In the genomic region with DNA sequence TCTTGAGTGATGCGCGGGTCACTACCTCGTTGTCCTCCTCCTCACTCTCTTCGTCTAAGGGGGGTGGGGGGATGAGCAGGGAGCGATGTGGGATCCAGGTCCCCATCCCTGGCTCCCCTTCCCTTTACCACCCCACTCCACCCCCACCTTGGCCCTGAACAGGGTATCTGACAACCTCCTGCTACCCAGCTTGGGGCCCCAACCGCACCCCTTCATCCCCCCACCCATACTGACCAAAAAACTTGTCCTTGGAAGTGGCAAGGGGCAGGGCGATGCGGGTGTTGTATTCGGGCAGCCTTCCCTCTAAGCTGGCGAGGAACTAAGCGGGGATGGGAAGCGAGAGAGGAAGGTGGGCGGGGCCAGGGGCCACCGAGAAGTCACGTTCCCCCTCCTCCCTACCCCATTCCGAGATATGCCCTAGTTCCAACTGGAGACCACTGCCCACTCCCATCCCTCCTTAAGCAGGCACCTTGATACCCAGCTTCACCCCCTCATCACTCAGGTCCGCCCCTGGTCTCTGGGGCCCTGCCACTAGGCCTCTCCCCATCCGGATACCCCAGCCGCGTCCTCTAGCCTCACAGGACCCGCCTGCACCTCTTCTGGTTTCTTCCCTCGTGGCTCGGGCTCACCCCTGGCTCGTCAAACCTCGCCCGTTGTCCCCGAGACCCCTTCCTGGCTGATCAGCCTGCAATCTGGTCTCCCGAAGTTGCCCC, we compare ENCODE assay signal across 7 cellular contexts. TPM values are rescaled to one million over a fixed set of nuclear protein-coding genes. Genes with fewer than 3 reads are reported as not detected.
DNase-seq lines count a peak whose midpoint lies in the region; ATAC-seq and TF ChIP-seq lines count a peak whose summit lies in the region.
"Had no signal": no experiment of that assay in that cellular context is flagged by ENCODE, and none has a peak within 500 bp of the region (broad histone marks: within the 10 kb centered on the region; RNA-seq: fewer than 3 reads in every experiment).

No MANE protein-coding gene starts in this region.

- H3K9me3 ChIP-seq in iPS-15b (ENCODE audit: control insufficient read depth, insufficient read depth, low read length) = no peaks in the 10 kb centered on the region
- no peaks in the 10 kb centered on the region for H3K9me3 ChIP-seq in upper lobe of right lung

- no peaks in the 10 kb centered on the region for H3K36me3 Mint-ChIP-seq in activated T-cell treated with anti-CD3 and anti-CD28 coated beads, Interleukin-2, amount 50 U/mL, for 4 hours (ENCODE audit: insufficient read depth)

- DNase-seq in activated T-cell treated with anti-CD3 and anti-CD28 coated beads, Interleukin-2, amount 50 U/mL, for 4 hours = no peak
- DNase-seq in activated T-cell treated with anti-CD3 and anti-CD28 coated beads, Interleukin-2, amount 50 U/mL, for 1 hour = no peak
- DNase-seq in upper lobe of right lung (no peak), SKM-1 (lab: John Stamatoyannopoulos, UW; ENCODE audit: unreplicated experiment) (no peak)
- DNase-seq: MG63 had no signal

- ATAC-seq in activated T-cell treated with anti-CD3 and anti-CD28 coated beads, Interleukin-2, amount 50 U/mL, for 4 hours = no peak
- ATAC-seq in upper lobe of right lung (no peak), GM19463 (IDR thresholded peaks at IDR 0.05; ENCODE audit: unreplicated experiment) (no peak)

- H3K27me3 ChIP-seq in iPS-15b (ENCODE audit: control insufficient read depth, insufficient read depth, low read length) (peaks cover 22% of the 10 kb centered on the region), upper lobe of right lung (peaks cover 27% of the 10 kb centered on the region)

- no peak for TF ChIP-seq CTCF in upper lobe of right lung (IDR thresholded peaks at IDR 0.05)

- peak overlapping the region; percentile 60 for H3K9ac ChIP-seq in iPS-15b (ENCODE audit: low read depth, low read length)

- H3K36me3 ChIP-seq in iPS-15b (ENCODE audit: control insufficient read depth, insufficient read depth, low read length) = no peaks in the 10 kb centered on the region
- no peaks in the 10 kb centered on the region for H3K36me3 ChIP-seq in upper lobe of right lung
- H3K36me3 ChIP-seq: MG63 had no signal

- peaks cover 43% of the 10 kb centered on the region for H3K4me1 Mint-ChIP-seq in activated T-cell treated with anti-CD3 and anti-CD28 coated beads, Interleukin-2, amount 50 U/mL, for 4 hours (ENCODE audit: low read depth)

- H3K27ac ChIP-seq in upper lobe of right lung = peak overlapping the region; percentile 11

- no peaks in the 10 kb centered on the region for H3K9me3 Mint-ChIP-seq in activated T-cell treated with anti-CD3 and anti-CD28 coated beads, Interleukin-2, amount 50 U/mL, for 4 hours

- intact Hi-C loops in upper lobe of right lung (cut with DNase I) = no loop called here

- H3K27me3 Mint-ChIP-seq in activated T-cell treated with anti-CD3 and anti-CD28 coated beads, Interleukin-2, amount 50 U/mL, for 4 hours (ENCODE audit: low read depth) = peaks cover 64% of the 10 kb centered on the region

- H3K4me3 ChIP-seq in iPS-15b (ENCODE audit: low read depth, low read length) = peak overlapping the region; percentile 72
- peak overlapping the region; percentile 36 for H3K4me3 ChIP-seq in upper lobe of right lung
- H3K4me3 ChIP-seq: MG63 had no signal

- peaks cover 4% of the 10 kb centered on the region for H3K4me1 ChIP-seq in iPS-15b (ENCODE audit: control insufficient read depth, insufficient read depth, low read length)
- H3K4me1 ChIP-seq in upper lobe of right lung = peaks cover 33% of the 10 kb centered on the region

- peak overlapping the region; percentile 58 for H3K4me3 Mint-ChIP-seq in activated T-cell treated with anti-CD3 and anti-CD28 coated beads, Interleukin-2, amount 50 U/mL, for 4 hours

RNA-seq across cellular contexts. Expression of a gene that starts 1.9 kb away (rescaled TPM):
- under 1 TPM in 2 of 3 donors, not detected in 1; 0.29 to 0.51 TPM for total RNA-seq in activated T-cell treated with anti-CD3 and anti-CD28 coated beads, Interleukin-2, amount 50 U/mL, for 4 hours
- total RNA-seq in upper lobe of right lung = 54.6 TPM

RNA-seq across cellular contexts. Expression of a gene that starts 13.9 kb away (rescaled TPM):
- total RNA-seq in activated T-cell treated with anti-CD3 and anti-CD28 coated beads, Interleukin-2, amount 50 U/mL, for 4 hours = under 1 TPM in 1 of 3 donors, not detected in 2; 0.11 TPM
- total RNA-seq in upper lobe of right lung = 0.49 TPM

RNA-seq across cellular contexts. Expression of a gene that starts 14.4 kb away (rescaled TPM):
- total RNA-seq in activated T-cell treated with anti-CD3 and anti-CD28 coated beads, Interleukin-2, amount 50 U/mL, for 4 hours = 100 to 1,000 TPM; 273 to 327 (median 319) TPM
- 293 TPM for total RNA-seq in upper lobe of right lung

RNA-seq across cellular contexts. Expression of a gene that starts 36.9 kb away (rescaled TPM):
- 1 to 10 TPM; 1.8 to 2.0 (median 1.8) TPM for total RNA-seq in activated T-cell treated with anti-CD3 and anti-CD28 coated beads, Interleukin-2, amount 50 U/mL, for 4 hours
- 20.4 TPM for total RNA-seq in upper lobe of right lung

RNA-seq across cellular contexts. Expression of a gene that starts 46.6 kb away (rescaled TPM):
- total RNA-seq in activated T-cell treated with anti-CD3 and anti-CD28 coated beads, Interleukin-2, amount 50 U/mL, for 4 hours = 1 to 10 TPM; 2.0 to 3.1 (median 2.1) TPM
- 3.2 TPM for total RNA-seq in upper lobe of right lung

Comparison
In these comparisons a context has a peak if more than half of its experiments do, and no peak if none do; other contexts are left out.
1. RNA of a gene that starts 1.9 kb away (total RNA-seq): 54.6 TPM in upper lobe of right lung (single experiment); 0.29 to 0.51 TPM in activated T-cell treated with anti-CD3 and anti-CD28 coated beads, Interleukin-2, amount 50 U/mL, for 4 hours; every median in the first group is over 10 times any median in the second.